In the genomic region with DNA sequence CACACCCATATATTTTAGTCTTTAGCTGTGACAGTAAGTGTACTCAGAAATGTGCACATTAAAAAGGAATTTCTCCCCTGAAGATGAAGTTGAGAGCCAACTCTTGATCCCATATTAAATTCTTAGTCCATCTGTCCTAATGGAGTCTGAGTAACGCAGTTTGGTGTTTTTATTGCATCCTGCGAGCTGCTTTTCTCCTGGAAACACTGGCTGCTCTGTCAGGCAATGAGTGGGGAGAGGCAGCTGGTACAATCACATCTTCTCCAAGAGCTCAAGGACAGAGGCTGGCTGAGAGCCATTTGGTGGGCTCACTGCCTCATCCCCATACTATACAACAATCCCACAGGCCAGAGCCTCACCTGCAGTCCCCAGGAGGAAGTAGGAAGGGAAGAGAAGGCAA, we compare ENCODE assay signal across 12 cellular contexts.
"Had no signal": no experiment of that assay in that cellular context is flagged by ENCODE, and none has a peak within 500 bp of the region (broad histone marks: within the 10 kb centered on the region; RNA-seq: fewer than 3 reads in every experiment).

No MANE protein-coding gene starts in this region.

- H3K4me3 ChIP-seq: ascending aorta, stomach, thoracic aorta had no signal

- H3K27me3 ChIP-seq: ascending aorta had no signal

- H3K36me3 ChIP-seq: ascending aorta, stomach, thoracic aorta had no signal

- H3K27ac ChIP-seq: ascending aorta, epithelial cell of prostate, stomach, thoracic aorta had no signal

- FAIRE-seq: bronchial epithelial cell had no signal

- DNase-seq: activated CD4-positive, alpha-beta T cell treated with anti-CD3 and anti-CD28 coated beads for 1 hour; activated CD4-positive, alpha-beta T cell treated with anti-CD3 and anti-CD28 coated beads, Interleukin-2, amount 50 U/mL, for 48 hours; activated naive CD4-positive, alpha-beta T cell treated with anti-CD3 and anti-CD28 coated beads, Interleukin-2, amount 10 ng/mL, durations not matched to agents 7 days and 5 days; effector memory CD8-positive, alpha-beta T cell; foreskin melanocyte; stimulated activated CD4-positive, alpha-beta T cell treated with anti-CD3 and anti-CD28 coated beads, Interleukin-1b, Interleukin-23, amount 100 ng/mL, for 48 hours; stomach; T1000 had no signal

- H3K4me1 ChIP-seq: ascending aorta, stomach had no signal

- H3K9me3 ChIP-seq: ascending aorta, stomach, thoracic aorta had no signal
